8 cellular contexts compared by ENCODE assay signal in genomic region chr11:9313648-9314290, GRCh38. TPM values are rescaled to one million over a fixed set of nuclear protein-coding genes. Genes with fewer than 3 reads are reported as not detected.
DNase-seq lines count a peak whose midpoint lies in the region; ATAC-seq and TF ChIP-seq lines count a peak whose summit lies in the region.

No MANE protein-coding gene starts in this region.

- H3K4me3 ChIP-seq in Panc1 (ENCODE audit: low read depth in 2 of 2, low read length in 2 of 2): peak overlapping the region; percentile 83 to 91

- POLR2A ChIA-PET in Panc1 (lab: Charles Lee): interaction anchor here (0.6 to 0.9 kb wide), 5 partner anchors 20 to 146 kb away, joined by 3 to 9 read pairs (median 5); partner anchors contain the start of gene DENND5A

- peaks cover 27% of the 10 kb centered on the region; the same call in 1 of the 2 replicates for H3K4me1 ChIP-seq in Panc1 (ENCODE audit: control insufficient read depth, insufficient read depth, low read length)

- CTCF ChIA-PET in Panc1 (lab: Charles Lee): interaction anchor here (1.3 kb wide), 1 partner anchor 71 kb away, joined by 3 read pairs; no protein-coding TSS in a partner anchor

- ATAC-seq in HG02763 (IDR thresholded peaks at IDR 0.05; ENCODE audit: unreplicated experiment) (peak; percentile 2), Panc1 (peak; percentile 7)

- intact Hi-C loops in Panc1 (cut with micrococcal nuclease; ENCODE audit: unreplicated experiment): no loop called here

- in situ Hi-C loops in Panc1 (cut with HindIII; ENCODE audit: low pct_unique_long_range_greater_than_20kb, low sequenced_read_pairs): no loop called here

- H3K27ac ChIP-seq in Panc1 (ENCODE audit: low read length) (peak overlapping the region; percentile 92), caudate nucleus (ENCODE audit: low read depth, low read length) (peak overlapping the region; percentile 44)

- no peak for TF ChIP-seq CTCF in Panc1 (IDR thresholded peaks at IDR 0.05)

- no peaks in the 10 kb centered on the region for H3K9me3 ChIP-seq in Panc1 (ENCODE audit: control insufficient read depth, insufficient read depth, low read depth, low read length)

- no peaks in the 10 kb centered on the region; the same call in 1 of the 2 replicates for H3K36me3 ChIP-seq in Panc1 (ENCODE audit: control insufficient read depth, insufficient read depth, low read length)

- H3K27me3 ChIP-seq in Panc1 (ENCODE audit: control insufficient read depth, insufficient read depth, low read length): no peaks in the 10 kb centered on the region

- DNase-seq in NCI-H82 (lab: John Stamatoyannopoulos, UW) (peak; percentile 38), NCI-H82 treated with DMSO at 0.1 percent for 48 hours (lab: John Stamatoyannopoulos, UW; ENCODE audit: unreplicated experiment) (no peak), Panc1 (ENCODE audit: low read depth, low spot score) (no peak), caudate nucleus (lab: John Stamatoyannopoulos, UW) (peak in 17 of 61 donors; percentile 8 to 54 (median 35)), left kidney (ENCODE audit: low read depth, low spot score) (peak; percentile 68), NCI-H524 treated with DMSO at 0.1 percent for 48 hours (lab: John Stamatoyannopoulos, UW) (no peak)
- DNase-seq in stimulated activated CD8-positive, alpha-beta memory T cell treated with anti-CD3 and anti-CD28 coated beads, Interleukin-4, amount 100 ng/mL, for 48 hours: peak; percentile 48

- no TSS peak for BruUV-seq in Panc1 (replicated peaks; lab: Mats Ljungman, UMichigan)

RNA-seq across cellular contexts. Expression of gene TMEM41B, which starts 0.6 kb away (rescaled TPM):
- 126 TPM for total RNA-seq in Panc1 (2021; ENCODE audit: unreplicated experiment)
- polyA plus RNA-seq in Panc1 (2012; ENCODE audit: insufficient read length): 50.2 TPM

RNA-seq across cellular contexts. Expression of gene DENND5A, which starts 48.6 kb away (rescaled TPM):
- 136 TPM for total RNA-seq in Panc1 (2021; ENCODE audit: unreplicated experiment)
- 117 TPM for polyA plus RNA-seq in Panc1 (2012; ENCODE audit: insufficient read length)

Comparison
In these comparisons a context has a peak if more than half of its experiments do, and no peak if none do; other contexts are left out.
1. DNase-seq: peak in NCI-H82 (single experiment), left kidney (single experiment) and stimulated activated CD8-positive, alpha-beta memory T cell treated with anti-CD3 and anti-CD28 coated beads, Interleukin-4, amount 100 ng/mL, for 48 hours (single experiment); none in NCI-H82 treated with DMSO at 0.1 percent for 48 hours (single experiment), Panc1 (single experiment) and NCI-H524 treated with DMSO at 0.1 percent for 48 hours (single experiment).